8 cellular contexts compared by ENCODE assay signal in genomic region chr3:141050576-141050912, GRCh38. TPM values are rescaled to one million over a fixed set of nuclear protein-coding genes. Genes with fewer than 3 reads are reported as not detected.
DNase-seq lines count a peak whose midpoint lies in the region; ATAC-seq, FAIRE-seq and TF ChIP-seq lines count a peak whose summit lies in the region.

No MANE protein-coding gene starts in this region.

- TF ChIP-seq CTCF in keratinocyte (optimal IDR thresholded peaks at IDR 0.05 in 1 of 3, IDR thresholded peaks at IDR 0.05 in 1 of 3, conservative IDR thresholded peaks at IDR 0.05 in 1 of 3; ENCODE audit: extremely low read depth in 1 of 3, insufficient read depth in 2 of 3, low read length in 3 of 3), result no peak
- TF ChIP-seq CTCF in lower leg skin (IDR thresholded peaks at IDR 0.05), result no peak

- no peak overlapping the region for H3K27ac Mint-ChIP-seq in activated T-cell treated with anti-CD3 and anti-CD28 coated beads, Interleukin-2, amount 50 U/mL, for 72 hours
- H3K27ac Mint-ChIP-seq in stimulated activated naive CD8-positive, alpha-beta T cell treated with anti-CD3 and anti-CD28 coated beads, Interleukin-15, Interleukin-2, amounts not matched to agents 100 ng/mL and 50 ng/mL, for 24 hours, result no peak overlapping the region

- H3K4me3 Mint-ChIP-seq in activated T-cell treated with anti-CD3 and anti-CD28 coated beads, Interleukin-2, amount 50 U/mL, for 72 hours, result peak overlapping the region; percentile 80 to 85
- peak overlapping the region; percentile 69 for H3K4me3 Mint-ChIP-seq in stimulated activated naive CD8-positive, alpha-beta T cell treated with anti-CD3 and anti-CD28 coated beads, Interleukin-15, Interleukin-2, amounts not matched to agents 100 ng/mL and 50 ng/mL, for 24 hours

- no peak overlapping the region for H3K9ac ChIP-seq in keratinocyte (ENCODE audit: control insufficient read depth, extremely low read depth, insufficient read depth, low read length)

- intact Hi-C loops in lower leg skin (cut with DNase I; ENCODE audit: low total_unique reads), result no loop called here

- H2AFZ ChIP-seq in keratinocyte (ENCODE audit: control insufficient read depth, low read length), result no peak overlapping the region

- FAIRE-seq in keratinocyte (lab: Jason Lieb, UNC), result no peak

- H4K20me1 ChIP-seq in keratinocyte (ENCODE audit: control insufficient read depth, extremely low read depth, insufficient read depth, low read length), result no peaks in the 10 kb centered on the region

- H3K27me3 Mint-ChIP-seq in activated T-cell treated with anti-CD3 and anti-CD28 coated beads, Interleukin-2, amount 50 U/mL, for 72 hours (ENCODE audit: low read depth), result peaks cover 78% of the 10 kb centered on the region
- peaks cover 71% of the 10 kb centered on the region for H3K27me3 Mint-ChIP-seq in stimulated activated naive CD8-positive, alpha-beta T cell treated with anti-CD3 and anti-CD28 coated beads, Interleukin-15, Interleukin-2, amounts not matched to agents 100 ng/mL and 50 ng/mL, for 24 hours

- no peaks in the 10 kb centered on the region for H3K9me1 ChIP-seq in keratinocyte (ENCODE audit: control insufficient read depth, extremely low read depth, insufficient read depth, low read length)

- dilution Hi-C loops in keratinocyte (cut with MboI; ENCODE audit: extremely low pct_ligation_motif_present, low sequenced_read_pairs), result no loop called here

- peak; percentile 65 for ATAC-seq in activated T-cell treated with anti-CD3 and anti-CD28 coated beads, Interleukin-2, amount 50 U/mL, for 72 hours (replicated peaks in 1 of 2)
- no peak for ATAC-seq in GM21390 (IDR thresholded peaks at IDR 0.05; ENCODE audit: unreplicated experiment)

- no peaks in the 10 kb centered on the region for H3K79me2 ChIP-seq in keratinocyte (ENCODE audit: control insufficient read depth, insufficient read depth, low read length)

- DNase-seq in activated CD4-positive, alpha-beta T cell treated with anti-CD3 and anti-CD28 coated beads for 48 hours, result peak; percentile 32
- DNase-seq in activated CD4-positive, alpha-beta T cell treated with anti-CD3 and anti-CD28 coated beads, Interleukin-2, amount 50 U/mL, for 1 hour, result no peak
- DNase-seq in activated T-cell treated with anti-CD3 and anti-CD28 coated beads, Interleukin-2, amount 50 U/mL, for 72 hours, result peak in 1 of 2 donors; percentile 44
- no peak for DNase-seq in keratinocyte (ENCODE audit: low read depth, low spot score)
- DNase-seq in lower leg skin (ENCODE audit: low spot score in 2 of 2), result no peak
- no peak for DNase-seq in occipital lobe (lab: John Stamatoyannopoulos, UW)

- H3K27me3 ChIP-seq in keratinocyte (ENCODE audit: control insufficient read depth, extremely low read depth, insufficient read depth, low read length), result peaks cover 57% of the 10 kb centered on the region

- H3K4me1 ChIP-seq in keratinocyte (ENCODE audit: control insufficient read depth, extremely low read depth, insufficient read depth, low read length), result peaks cover 13% of the 10 kb centered on the region

- H3K9me3 Mint-ChIP-seq in activated T-cell treated with anti-CD3 and anti-CD28 coated beads, Interleukin-2, amount 50 U/mL, for 72 hours, result no peaks in the 10 kb centered on the region
- H3K9me3 Mint-ChIP-seq in stimulated activated naive CD8-positive, alpha-beta T cell treated with anti-CD3 and anti-CD28 coated beads, Interleukin-15, Interleukin-2, amounts not matched to agents 100 ng/mL and 50 ng/mL, for 24 hours, result no peaks in the 10 kb centered on the region

- H3K36me3 ChIP-seq in keratinocyte (ENCODE audit: control insufficient read depth in 2 of 2, extremely low read depth in 1 of 2, insufficient read depth in 2 of 2, low read length in 2 of 2), result no peaks in the 10 kb centered on the region

- peak overlapping the region; percentile 58 for H3K4me2 ChIP-seq in keratinocyte (ENCODE audit: control insufficient read depth, extremely low read depth, insufficient read depth, low read depth, low read length)

- WGBS in lower leg skin, 2 donors, result 13 to 19% methylated on average over 15 of the region's 15 CpGs

- H3K36me3 Mint-ChIP-seq in activated T-cell treated with anti-CD3 and anti-CD28 coated beads, Interleukin-2, amount 50 U/mL, for 72 hours (ENCODE audit: insufficient read depth in 2 of 2), result no peaks in the 10 kb centered on the region
- no peaks in the 10 kb centered on the region for H3K36me3 Mint-ChIP-seq in stimulated activated naive CD8-positive, alpha-beta T cell treated with anti-CD3 and anti-CD28 coated beads, Interleukin-15, Interleukin-2, amounts not matched to agents 100 ng/mL and 50 ng/mL, for 24 hours (ENCODE audit: low read depth)

- H3K4me1 Mint-ChIP-seq in activated T-cell treated with anti-CD3 and anti-CD28 coated beads, Interleukin-2, amount 50 U/mL, for 72 hours (ENCODE audit: low read depth), result peaks cover 20% of the 10 kb centered on the region
- H3K4me1 Mint-ChIP-seq in stimulated activated naive CD8-positive, alpha-beta T cell treated with anti-CD3 and anti-CD28 coated beads, Interleukin-15, Interleukin-2, amounts not matched to agents 100 ng/mL and 50 ng/mL, for 24 hours (ENCODE audit: low read depth), result peaks cover 13% of the 10 kb centered on the region

- TF ChIP-seq POLR2A in lower leg skin (IDR thresholded peaks at IDR 0.05), result no peak

- H3K4me3 ChIP-seq in keratinocyte (ENCODE audit: control insufficient read depth in 2 of 3, extremely low read depth in 1 of 3, insufficient read depth in 2 of 3, low read depth in 1 of 3, low read length in 3 of 3), result peak overlapping the region in 1 of 3 experiments; percentile 7
- H3K4me3 ChIP-seq in lower leg skin (ENCODE audit: low read depth, poor library complexity, severe bottlenecking), result no peak overlapping the region

- no peak overlapping the region for H3K27ac ChIP-seq in keratinocyte (ENCODE audit: control insufficient read depth, insufficient read depth, low read length)

- H3K9me3 ChIP-seq in keratinocyte (ENCODE audit: control insufficient read depth, low read depth, low read length), result no peaks in the 10 kb centered on the region

RNA-seq across cellular contexts. Expression of gene SPSB4, which starts 0.6 kb away (rescaled TPM):
- total RNA-seq in activated T-cell treated with anti-CD3 and anti-CD28 coated beads, Interleukin-2, amount 50 U/mL, for 72 hours, result not detected
- polyA plus RNA-seq in keratinocyte, result not detected in 3 replicates
- not detected for polyA plus RNA-seq in keratinocyte (2011; ENCODE audit: low read depth)
- polyA plus RNA-seq in keratinocyte (2011; cell fraction: cytosol; rRNA removed), result not detected in 2 replicates
- polyA plus RNA-seq in keratinocyte (2011; cell fraction: nucleus; rRNA removed), result 0.10 TPM in 1 of 2 replicates, not detected in the other
- not detected in 2 replicates for polyA plus RNA-seq in keratinocyte (2012; ENCODE audit: low replicate concordance)
- 0.19 TPM in 1 of 3 replicates, not detected in the others for polyA minus RNA-seq in keratinocyte
- polyA minus RNA-seq in keratinocyte (2011; cell fraction: cytosol; rRNA and poly(A)+ RNA removed), result not detected
- polyA minus RNA-seq in keratinocyte (2011; cell fraction: nucleus; rRNA and poly(A)+ RNA removed), result not detected in 2 replicates
- under 1 TPM in 1 of 4 donors, not detected in 3; 0.10 TPM for total RNA-seq in lower leg skin
- total RNA-seq in occipital lobe, result 8.3 TPM
